In the genomic region with DNA sequence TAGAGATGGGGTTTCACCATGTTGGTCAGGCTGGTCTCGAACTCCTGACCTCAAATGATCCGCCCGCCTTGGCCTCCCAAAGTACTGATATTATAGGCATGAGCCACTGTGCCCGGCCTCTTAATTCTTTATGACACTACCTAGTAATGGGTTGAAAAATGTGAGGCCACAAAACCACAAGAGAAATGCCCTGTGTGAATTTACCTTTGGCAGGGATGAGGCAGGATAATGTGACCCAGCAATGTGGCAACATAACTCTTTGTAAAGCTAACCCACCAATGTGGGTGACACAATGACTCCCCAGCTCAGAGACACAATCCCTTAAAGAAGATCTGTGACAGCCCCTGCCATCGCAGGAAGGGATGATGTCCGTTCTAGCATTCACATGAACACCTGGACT, we compare ENCODE assay signal across 29 cellular contexts.
"Had no signal": no experiment of that assay in that cellular context is flagged by ENCODE, and none has a peak within 500 bp of the region (broad histone marks: within the 10 kb centered on the region; RNA-seq: fewer than 3 reads in every experiment).

No MANE protein-coding gene starts in this region.

- H3K4me2 ChIP-seq: neural progenitor cell, smooth muscle cell had no signal

- H3K4me3 ChIP-seq: neural progenitor cell, ovary, psoas muscle, right lobe of liver, sigmoid colon, skin epidermis, smooth muscle cell, spleen, suprapubic skin, testis, tibial artery, transverse colon, upper lobe of right lung, uterus had no signal

- H3K4me1 ChIP-seq: neural progenitor cell, parathyroid adenoma, psoas muscle, right lobe of liver, sigmoid colon, spleen, suprapubic skin, testis, tibial artery, transverse colon, upper lobe of right lung, uterus had no signal

- H3K36me3 ChIP-seq: neural progenitor cell, ovary, right lobe of liver, sigmoid colon, spleen, suprapubic skin, tibial artery, transverse colon, upper lobe of right lung, uterus had no signal

- H3K27me3 ChIP-seq: neural progenitor cell, ovary, right lobe of liver, sigmoid colon, spleen, suprapubic skin, testis, tibial artery, transverse colon, upper lobe of right lung, uterus had no signal

- H2AFZ ChIP-seq: neural progenitor cell, parathyroid adenoma had no signal

- H3K9me3 ChIP-seq: ovary, psoas muscle, right lobe of liver, sigmoid colon, spleen, suprapubic skin, testis, tibial artery, transverse colon, upper lobe of right lung, uterus had no signal

- DNase-seq: natural killer cell; occipital lobe; ovary; posterior cingulate gyrus; psoas muscle; right cardiac atrium; right lobe of liver; sigmoid colon; spleen; stimulated activated CD4-positive, alpha-beta T cell treated with anti-CD3 and anti-CD28 coated beads, Interleukin-12 subunit alpha, Interleukin-12 subunit beta, amount 100 ng/mL, for 4 hours; stimulated activated CD4-positive, alpha-beta T cell treated with anti-CD3 and anti-CD28 coated beads, Interleukin-1b, Interleukin-23, amount 100 ng/mL, for 48 hours; stimulated activated CD4-positive, alpha-beta T cell treated with anti-CD3 and anti-CD28 coated beads, Interleukin-4, amount 100 ng/mL, for 1 hour; stimulated activated CD4-positive, alpha-beta T cell treated with anti-CD3 and anti-CD28 coated beads, Interleukin-4, amount 100 ng/mL, for 4 hours; stimulated activated CD8-positive, alpha-beta memory T cell treated with anti-CD3 and anti-CD28 coated beads, Interleukin-4, amount 100 ng/mL, for 48 hours; stimulated activated naive CD4-positive, alpha-beta T cell; stimulated activated naive CD8-positive, alpha-beta T cell treated with anti-CD3 and anti-CD28 coated beads, Interleukin-15, amount 100 ng/mL, for 72 hours; stimulated activated naive CD8-positive, alpha-beta T cell treated with anti-CD3 and anti-CD28 coated beads, Interleukin-15, Interleukin-2, amounts not matched to agents 100 U/mL and 50 U/mL, for 24 hours; substantia nigra; testis; tibial artery; transverse colon; upper lobe of right lung; uterus had no signal

- H3K9ac ChIP-seq: neural progenitor cell, parathyroid adenoma had no signal

- H3K27ac ChIP-seq: neural progenitor cell, ovary, parathyroid adenoma, psoas muscle, right lobe of liver, sigmoid colon, spleen, suprapubic skin, testis, tibial artery, transverse colon, upper lobe of right lung, uterus had no signal

- ATAC-seq: natural killer cell; psoas muscle; right cardiac atrium; right lobe of liver; stimulated activated memory B cell treated with anti-CD40 and anti-IgM and Interleukin-4, amounts not matched to agents 10 μg/mL and 1 μg/mL and 100 μg/mL, for 72 hours; stimulated activated naive CD8-positive, alpha-beta T cell treated with anti-CD3 and anti-CD28 coated beads, Interleukin-15, amount 100 ng/mL, for 72 hours; stimulated activated naive CD8-positive, alpha-beta T cell treated with anti-CD3 and anti-CD28 coated beads, Interleukin-15, Interleukin-2, amounts not matched to agents 100 U/mL and 50 U/mL, for 24 hours; upper lobe of right lung had no signal
